20 cellular contexts compared by ENCODE assay signal in the genomic region with DNA sequence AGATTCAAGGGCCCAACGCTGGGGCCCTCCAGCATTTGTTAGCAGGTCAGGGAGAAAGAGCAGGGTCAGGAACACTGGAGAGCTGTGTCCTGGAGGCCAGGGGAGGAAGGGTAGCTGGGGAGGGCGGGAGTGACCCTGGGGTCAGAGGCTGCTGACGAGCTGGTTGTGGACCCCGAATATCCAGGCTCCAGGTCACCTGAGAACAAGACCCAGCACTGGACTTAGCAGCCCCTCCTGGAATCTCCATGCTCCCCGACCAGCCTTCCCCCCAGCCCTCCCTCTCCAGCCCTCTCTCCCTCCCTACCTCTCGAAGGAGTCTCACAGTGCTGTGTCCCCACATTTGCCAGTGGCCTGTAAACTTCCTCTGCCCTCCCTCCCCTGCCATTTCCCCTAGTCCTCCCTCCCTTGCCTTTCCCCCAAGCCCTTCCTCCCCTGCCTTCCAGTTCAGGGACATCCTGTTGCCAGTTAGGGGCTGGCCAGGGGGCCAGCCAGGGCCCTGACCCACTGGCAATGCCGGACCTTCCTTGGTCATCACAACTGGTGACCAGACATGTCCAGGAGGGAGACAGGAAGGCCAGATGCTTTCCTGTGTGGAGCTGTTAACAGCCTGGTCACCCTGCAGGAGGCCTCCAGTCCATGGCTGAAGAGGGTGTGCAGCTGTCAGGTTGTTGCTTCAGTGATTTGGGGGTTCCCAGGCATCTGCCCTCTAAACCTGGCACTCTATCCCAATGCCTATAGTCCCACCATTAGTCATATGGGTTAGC. TPM values are rescaled to one million over a fixed set of nuclear protein-coding genes. Genes with fewer than 3 reads are reported as not detected.
"Had no signal": no experiment of that assay in that cellular context is flagged by ENCODE, and none has a peak within 500 bp of the region (broad histone marks: within the 10 kb centered on the region; RNA-seq: fewer than 3 reads in every experiment).

No MANE protein-coding gene starts in this region.

- H3K27ac Mint-ChIP-seq: activated CD4-positive, alpha-beta T cell treated with anti-CD3 and anti-CD28 coated beads for 36 hours; activated naive CD4-positive, alpha-beta T cell treated with anti-CD3 and anti-CD28 coated beads, Interleukin-2, amount 50 U/mL, for 24 hours; activated T-cell treated with anti-CD3 and anti-CD28 coated beads, Interleukin-2, amount 50 U/mL, for 24 hours; activated T-helper 2 cell treated with anti-CD3 and anti-CD28 coated beads, Interferon-gamma antibody, Interleukin-2, Interleukin-4, amounts not matched to agents 10 μg/mL and 5 μg/mL and 100 μg/mL, durations not matched to agents 14 hours and 24 hours and 36 hours; stimulated activated memory B cell treated with anti-CD40 and anti-IgM and Interleukin-4, amounts not matched to agents 10 μg/mL and 1 μg/mL and 100 μg/mL, for 72 hours; T-helper 2 cell treated with Interferon-gamma antibody and Interleukin-4, amounts not matched to agents 5 μg/mL and 100 μg/mL, for 36 hours; WTC11 had no signal

- H3K4me1 Mint-ChIP-seq: activated CD4-positive, alpha-beta T cell treated with anti-CD3 and anti-CD28 coated beads for 36 hours; activated naive CD4-positive, alpha-beta T cell treated with anti-CD3 and anti-CD28 coated beads, Interleukin-2, amount 50 U/mL, for 24 hours; stimulated activated memory B cell treated with anti-CD40 and anti-IgM and Interleukin-4, amounts not matched to agents 10 μg/mL and 1 μg/mL and 100 μg/mL, for 72 hours; WTC11 had no signal

- DNase-seq: activated CD4-positive, alpha-beta T cell treated with anti-CD3 and anti-CD28 coated beads for 36 hours; activated CD4-positive, alpha-beta T cell treated with anti-CD3 and anti-CD28 coated beads, Interleukin-2, amount 50 U/mL, for 48 hours; activated T-cell treated with anti-CD3 and anti-CD28 coated beads, Interleukin-2, amount 50 U/mL, for 24 hours; foreskin keratinocyte; small intestine; stimulated activated CD4-positive, alpha-beta T cell treated with anti-CD3 and anti-CD28 coated beads, Interleukin-15, amount 100 ng/mL, for 24 hours; stimulated activated CD4-positive, alpha-beta T cell treated with anti-CD3 and anti-CD28 coated beads, Interleukin-4, amount 100 ng/mL, for 1 hour had no signal

- H3K4me3 ChIP-seq: hepatocyte, prostate gland, thoracic aorta had no signal

- H3K36me3 Mint-ChIP-seq: activated naive CD4-positive, alpha-beta T cell treated with anti-CD3 and anti-CD28 coated beads, Interleukin-2, amount 50 U/mL, for 24 hours; stimulated activated memory B cell treated with anti-CD40 and anti-IgM and Interleukin-4, amounts not matched to agents 10 μg/mL and 1 μg/mL and 100 μg/mL, for 72 hours; WTC11 had no signal

- H3K27me3 ChIP-seq: foreskin keratinocyte had no signal

- H3K9me3 Mint-ChIP-seq: activated naive CD4-positive, alpha-beta T cell treated with anti-CD3 and anti-CD28 coated beads, Interleukin-2, amount 50 U/mL, for 24 hours; activated T-cell treated with anti-CD3 and anti-CD28 coated beads, Interleukin-2, amount 50 U/mL, for 24 hours; activated T-helper 2 cell treated with anti-CD3 and anti-CD28 coated beads, Interferon-gamma antibody, Interleukin-2, Interleukin-4, amounts not matched to agents 10 μg/mL and 5 μg/mL and 100 μg/mL, durations not matched to agents 14 hours and 24 hours and 36 hours; neural crest cell; stimulated activated memory B cell treated with anti-CD40 and anti-IgM and Interleukin-4, amounts not matched to agents 10 μg/mL and 1 μg/mL and 100 μg/mL, for 72 hours; T-helper 2 cell treated with Interferon-gamma antibody and Interleukin-4, amounts not matched to agents 5 μg/mL and 100 μg/mL, for 36 hours had no signal

- H3K36me3 ChIP-seq: prostate gland, thoracic aorta had no signal

- FAIRE-seq: astrocyte, small intestine, TTC549, urothelium cell line had no signal

- H3K4me3 Mint-ChIP-seq: activated CD4-positive, alpha-beta T cell treated with anti-CD3 and anti-CD28 coated beads for 36 hours; activated naive CD4-positive, alpha-beta T cell treated with anti-CD3 and anti-CD28 coated beads, Interleukin-2, amount 50 U/mL, for 24 hours; activated T-cell treated with anti-CD3 and anti-CD28 coated beads, Interleukin-2, amount 50 U/mL, for 24 hours; neural crest cell; stimulated activated memory B cell treated with anti-CD40 and anti-IgM and Interleukin-4, amounts not matched to agents 10 μg/mL and 1 μg/mL and 100 μg/mL, for 72 hours; T-helper 2 cell treated with Interferon-gamma antibody and Interleukin-4, amounts not matched to agents 5 μg/mL and 100 μg/mL, for 36 hours; WTC11 had no signal

RNA-seq across cellular contexts. Expression of gene KCNIP3, which starts 55.3 kb away (rescaled TPM):
- total RNA-seq: activated CD4-positive, alpha-beta T cell treated with anti-CD3 and anti-CD28 coated beads for 36 hours; mononuclear cell had no signal
